26 cellular contexts compared by ENCODE assay signal in the genomic region with DNA sequence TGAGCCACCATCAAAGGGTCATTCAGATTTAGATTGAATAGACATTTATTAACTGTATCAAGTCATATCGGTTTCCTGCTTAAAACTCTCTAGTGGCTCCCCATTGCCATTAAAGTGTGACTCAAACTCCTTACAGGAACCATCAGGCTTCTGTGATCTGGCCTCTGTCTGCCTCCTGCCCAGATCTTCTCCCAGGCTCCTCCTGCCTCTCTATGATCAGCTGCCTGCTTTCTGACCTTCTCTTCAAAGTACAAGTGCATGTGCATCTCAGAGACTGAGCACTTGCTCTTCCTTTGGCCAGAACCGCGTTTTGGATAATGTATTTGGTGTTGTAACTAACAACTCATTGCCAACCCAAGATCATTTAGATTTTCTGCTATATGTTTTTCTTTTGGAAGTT. TPM values are rescaled to one million over a fixed set of nuclear protein-coding genes. Genes with fewer than 3 reads are reported as not detected.
"Had no signal": no experiment of that assay in that cellular context is flagged by ENCODE, and none has a peak within 500 bp of the region (broad histone marks: within the 10 kb centered on the region; RNA-seq: fewer than 3 reads in every experiment).

No MANE protein-coding gene starts in this region.

- H3K4me1 Mint-ChIP-seq: immature natural killer cell, natural killer cell had no signal

- H3K36me3 Mint-ChIP-seq: activated CD8-positive, alpha-beta memory T cell treated with anti-CD3 and anti-CD28 coated beads, Interleukin-2, amount 10 ng/mL, durations not matched to agents 7 days and 5 days; activated naive CD4-positive, alpha-beta T cell treated with anti-CD3 and anti-CD28 coated beads, Interleukin-2, amount 50 U/mL, for 24 hours; brain; immature natural killer cell; natural killer cell; stimulated activated memory B cell treated with anti-CD40 and anti-IgM and Interleukin-4, amounts not matched to agents 10 μg/mL and 1 μg/mL and 100 μg/mL, for 72 hours had no signal

- H3K4me3 ChIP-seq: left ventricle myocardium inferior, sigmoid colon, smooth muscle cell, stomach, testis, vagina had no signal

- H3K4me3 Mint-ChIP-seq: activated CD8-positive, alpha-beta memory T cell treated with anti-CD3 and anti-CD28 coated beads, Interleukin-2, amount 10 ng/mL, durations not matched to agents 7 days and 5 days; activated CD8-positive, alpha-beta T cell treated with anti-CD3 and anti-CD28 coated beads for 36 hours; activated naive CD4-positive, alpha-beta T cell treated with anti-CD3 and anti-CD28 coated beads, Interleukin-2, amount 50 U/mL, for 24 hours; immature natural killer cell; natural killer cell; stimulated activated memory B cell treated with anti-CD40 and anti-IgM and Interleukin-4, amounts not matched to agents 10 μg/mL and 1 μg/mL and 100 μg/mL, for 72 hours had no signal

- H3K27me3 ChIP-seq: testis, vagina had no signal

- H3K27me3 Mint-ChIP-seq: progenitor cell of endocrine pancreas had no signal

- H3K27ac Mint-ChIP-seq: activated CD8-positive, alpha-beta memory T cell treated with anti-CD3 and anti-CD28 coated beads, Interleukin-2, amount 10 ng/mL, durations not matched to agents 7 days and 5 days; activated CD8-positive, alpha-beta T cell treated with anti-CD3 and anti-CD28 coated beads for 36 hours; activated naive CD4-positive, alpha-beta T cell treated with anti-CD3 and anti-CD28 coated beads, Interleukin-2, amount 50 U/mL, for 24 hours; brain; immature natural killer cell; natural killer cell; progenitor cell of endocrine pancreas; stimulated activated memory B cell treated with anti-CD40 and anti-IgM and Interleukin-4, amounts not matched to agents 10 μg/mL and 1 μg/mL and 100 μg/mL, for 72 hours had no signal

- H3K9me3 Mint-ChIP-seq: activated CD8-positive, alpha-beta T cell treated with anti-CD3 and anti-CD28 coated beads for 36 hours; activated naive CD4-positive, alpha-beta T cell treated with anti-CD3 and anti-CD28 coated beads, Interleukin-2, amount 50 U/mL, for 24 hours; natural killer cell; stimulated activated memory B cell treated with anti-CD40 and anti-IgM and Interleukin-4, amounts not matched to agents 10 μg/mL and 1 μg/mL and 100 μg/mL, for 72 hours had no signal

- FAIRE-seq: endometrium had no signal

- H3K36me3 ChIP-seq: left ventricle myocardium inferior, sigmoid colon, stomach, vagina had no signal

- H3K9me3 ChIP-seq: left ventricle myocardium inferior, sigmoid colon, stomach, testis, vagina had no signal

- H3K27ac ChIP-seq: left ventricle myocardium inferior, sigmoid colon, stomach, testis, vagina had no signal

- DNase-seq: activated CD4-positive, alpha-beta T cell treated with anti-CD3 and anti-CD28 coated beads for 48 hours; activated CD8-positive, alpha-beta memory T cell treated with anti-CD3 and anti-CD28 coated beads, Interleukin-2, amount 10 ng/mL, durations not matched to agents 7 days and 5 days; activated CD8-positive, alpha-beta T cell treated with anti-CD3 and anti-CD28 coated beads for 36 hours; activated gamma-delta T cell treated with Interleukin-2 at 50 U/mL for 16 hours; activated T-cell treated with anti-CD3 and anti-CD28 coated beads for 4 hours; aorta; erythroblast; foreskin melanocyte; immature natural killer cell; left ventricle myocardium inferior; natural killer cell; retina; sigmoid colon; stimulated activated CD4-positive, alpha-beta T cell treated with anti-CD3 and anti-CD28 coated beads, Interleukin-15, amount 100 ng/mL, for 24 hours; stomach; T1000; testis; trophoblast cell had no signal

RNA-seq across cellular contexts. Expression of a gene that starts 52.7 kb away (rescaled TPM):
- total RNA-seq: activated CD8-positive, alpha-beta memory T cell treated with anti-CD3 and anti-CD28 coated beads, Interleukin-2, amount 10 ng/mL, durations not matched to agents 7 days and 5 days; activated CD8-positive, alpha-beta T cell treated with anti-CD3 and anti-CD28 coated beads for 36 hours; natural killer cell; osteocyte had no signal
- polyA plus RNA-seq: aorta, immature natural killer cell had no signal
